Comparison of ENCODE assay signal across 8 cellular contexts in genomic region chr11:59550842-59551650, GRCh38. TPM values are rescaled to one million over a fixed set of nuclear protein-coding genes. Genes with fewer than 3 reads are reported as not detected.
A peak's percentile ranks its signal among the peaks of the same experiment; 100 is the strongest.
DNase-seq lines count a peak whose midpoint lies in the region; ATAC-seq, FAIRE-seq and TF ChIP-seq lines count a peak whose summit lies in the region.

No MANE protein-coding gene starts in this region.

- POLR2A ChIA-PET in A549 (lab: Yijun Ruan, JAX): interaction anchor here (1.1 to 2.5 kb wide), 4 partner anchors 10 to 118 kb away, joined by 7 to 16 read pairs (median 12); partner anchors contain the start of gene PATL1

- peak in 1 of 2 experiments; percentile 95 for DNase-seq in A549 (ENCODE audit: low read depth in 1 of 2, low spot score in 1 of 2)
- peak; percentile 92 to 94 for DNase-seq in NCI-H526 (lab: John Stamatoyannopoulos, UW)
- peak; percentile 93 for DNase-seq in activated CD4-positive, alpha-beta T cell treated with anti-CD3 and anti-CD28 coated beads, Interleukin-2, amount 10 ng/mL, durations not matched to agents 24 days and 14 days
- DNase-seq in dermis blood vessel endothelial cell: peak; percentile 90
- DNase-seq in lower leg skin (ENCODE audit: low spot score in 2 of 2): peak; percentile 81 to 95
- peak; percentile 81 to 85 for DNase-seq in stimulated activated CD4-positive, alpha-beta T cell treated with anti-CD3 and anti-CD28 coated beads, Interleukin-4, amount 100 ng/mL, for 48 hours (ENCODE audit: low read depth in 2 of 2)

- H3K9me3 Mint-ChIP-seq in activated CD4-positive, alpha-beta T cell treated with anti-CD3 and anti-CD28 coated beads, Interleukin-2, amount 10 ng/mL, durations not matched to agents 24 days and 14 days: no peaks in the 10 kb centered on the region

- peaks cover 28% of the 10 kb centered on the region for H3K4me1 ChIP-seq in A549

- H3K9me3 ChIP-seq in A549: no peaks in the 10 kb centered on the region

- TF ChIP-seq RAD21 in A549 (conservative IDR thresholded peaks at IDR 0.05 in 1 of 2, IDR thresholded peaks at IDR 0.05 in 1 of 2): no peak

- H3K4me3 ChIP-seq in A549 (peak overlapping the region; percentile 68), lower leg skin (ENCODE audit: low read depth, poor library complexity, severe bottlenecking) (peak overlapping the region; percentile 43)

- H3K27ac Mint-ChIP-seq in activated CD4-positive, alpha-beta T cell treated with anti-CD3 and anti-CD28 coated beads, Interleukin-2, amount 10 ng/mL, durations not matched to agents 24 days and 14 days: peak overlapping the region; percentile 88

- peaks cover 19% of the 10 kb centered on the region for H3K27me3 Mint-ChIP-seq in activated CD4-positive, alpha-beta T cell treated with anti-CD3 and anti-CD28 coated beads, Interleukin-2, amount 10 ng/mL, durations not matched to agents 24 days and 14 days

- no peak for TF ChIP-seq EP300 in A549 (IDR thresholded peaks at IDR 0.05)

- ATAC-seq in A549 (peak; percentile 49 to 57), GM18870 (IDR thresholded peaks at IDR 0.05; ENCODE audit: unreplicated experiment) (peak; percentile 44), HG03354 (IDR thresholded peaks at IDR 0.05; ENCODE audit: poor library complexity, severe bottlenecking, unreplicated experiment) (peak; percentile 42)

- peaks cover 27% of the 10 kb centered on the region for H3K4me1 Mint-ChIP-seq in activated CD4-positive, alpha-beta T cell treated with anti-CD3 and anti-CD28 coated beads, Interleukin-2, amount 10 ng/mL, durations not matched to agents 24 days and 14 days

- WGBS in A549 (ENCODE audit: missing lambda C conversion rate): under 1% methylated on average over 34 of the region's 34 CpGs
- 1% methylated on average over 34 of the region's 34 CpGs for WGBS in lower leg skin, 2 donors

- CTCF ChIA-PET in A549 (lab: Yijun Ruan, JAX): interaction anchor here (1.3 to 5.2 kb wide), 3 partner anchors 10 to 129 kb away, joined by 3 to 28 read pairs (median 9); no protein-coding TSS in a partner anchor

- TF ChIP-seq POLR2A in A549 (IDR thresholded peaks at IDR 0.05; ENCODE audit: low read length) (no peak), lower leg skin (IDR thresholded peaks at IDR 0.05) (no peak)

- FAIRE-seq in A549 (lab: Jason Lieb, UNC): no peak

- H3K36me3 Mint-ChIP-seq in activated CD4-positive, alpha-beta T cell treated with anti-CD3 and anti-CD28 coated beads, Interleukin-2, amount 10 ng/mL, durations not matched to agents 24 days and 14 days (ENCODE audit: low read depth): peaks cover 3% of the 10 kb centered on the region

- H3K4me3 Mint-ChIP-seq in activated CD4-positive, alpha-beta T cell treated with anti-CD3 and anti-CD28 coated beads, Interleukin-2, amount 10 ng/mL, durations not matched to agents 24 days and 14 days: peak overlapping the region; percentile 85

- H3K4me2 ChIP-seq in A549: peak overlapping the region; percentile 82

- TF ChIP-seq CTCF in A549 (IDR thresholded peaks at IDR 0.05) (no peak; the same call in 2 of the 3 replicates), lower leg skin (IDR thresholded peaks at IDR 0.05) (no peak)

- peak overlapping the region; percentile 85 to 95 for H3K27ac ChIP-seq in A549

- intact Hi-C loops in activated CD4-positive, alpha-beta T cell treated with anti-CD3 and anti-CD28 coated beads, Interleukin-2, amount 10 ng/mL, durations not matched to agents 24 days and 14 days (cut with micrococcal nuclease): loop anchor here (1.0 to 10.0 kb wide), 7 partner anchors 9 to 972 kb away; partner anchors contain the start of genes FAM111A, MRPL16, PATL1 and ZFP91
- intact Hi-C loops in lower leg skin (cut with DNase I; ENCODE audit: low total_unique reads): no loop called here

TF ChIP-seq in A549, 52 proteins besides CTCF, POLR2A, EP300 and RAD21 (continues in another document):
- peak; percentile 97 for TF ChIP-seq SREBF2 (IDR thresholded peaks at IDR 0.05)
- peak; percentile 72; the same call in 1 of the 2 replicates for TF ChIP-seq KDM1A (IDR thresholded peaks at IDR 0.05; ENCODE audit: low read depth)
- no peak for TF ChIP-seq CBX2 (IDR thresholded peaks at IDR 0.05; ENCODE audit: borderline replicate concordance, low read depth)
- TF ChIP-seq MAX (IDR thresholded peaks at IDR 0.05): peak; percentile 91
- 0 out of 2 replicates have a peak, but pooled peaks have one; percentile 37 for TF ChIP-seq FOSB (CRISPR knock-in tag; IDR thresholded peaks at IDR 0.05)
- TF ChIP-seq TP53 (CRISPR knock-in tag; IDR thresholded peaks at IDR 0.05): 0 out of 2 replicates have a peak, but pooled peaks have one; percentile 47
- no peak for TF ChIP-seq NPAS2 (CRISPR knock-in tag; IDR thresholded peaks at IDR 0.05; ENCODE audit: borderline replicate concordance)
- 0 out of 3 replicates have a peak, but pooled peaks have one; percentile 11 for TF ChIP-seq BCL3 (IDR thresholded peaks at IDR 0.05)
- TF ChIP-seq PHF8 (IDR thresholded peaks at IDR 0.05; ENCODE audit: borderline replicate concordance, low read depth): 0 out of 2 replicates have a peak, but pooled peaks have one; percentile 17
- peak; percentile 80; the same call in 1 of the 2 replicates for TF ChIP-seq EHF (CRISPR knock-in tag; IDR thresholded peaks at IDR 0.05)
- no peak for TF ChIP-seq HES2 (IDR thresholded peaks at IDR 0.05)
- TF ChIP-seq PBX3 (IDR thresholded peaks at IDR 0.05): peak; percentile 41; the same call in 1 of the 2 replicates
- peak; percentile 68 to 88; a peak in 3 of 4 replicates for TF ChIP-seq CEBPB (IDR thresholded peaks at IDR 0.05)
- TF ChIP-seq CHD2 (IDR thresholded peaks at IDR 0.05; ENCODE audit: low read length, partially characterized antibody): peak; percentile 30
- peak; percentile 23 for TF ChIP-seq MAFK (IDR thresholded peaks at IDR 0.05; ENCODE audit: partially characterized antibody)
- TF ChIP-seq MYC (IDR thresholded peaks at IDR 0.05; ENCODE audit: borderline replicate concordance, low read length): peak; percentile 93
- TF ChIP-seq JUNB (IDR thresholded peaks at IDR 0.05): no peak
- peak; percentile 90 for TF ChIP-seq BHLHE40 (IDR thresholded peaks at IDR 0.05; ENCODE audit: low read depth, low read length)
- TF ChIP-seq CHD4 (IDR thresholded peaks at IDR 0.05; ENCODE audit: borderline replicate concordance): peak; percentile 49; the same call in 1 of the 2 replicates
- TF ChIP-seq HOXB13 (CRISPR knock-in tag; IDR thresholded peaks at IDR 0.05; ENCODE audit: low read depth): no peak
- peak; percentile 11; the same call in 1 of the 2 replicates for TF ChIP-seq E2F6 (IDR thresholded peaks at IDR 0.05; ENCODE audit: borderline replicate concordance, low read depth)
- TF ChIP-seq EHMT2 (IDR thresholded peaks at IDR 0.05; ENCODE audit: low read depth): no peak

RNA-seq across cellular contexts. Expression of gene OR4D9, which starts 39.7 kb away (rescaled TPM):
- polyA plus RNA-seq in A549 (2011; rRNA removed): not detected in 2 replicates
- not detected in 2 replicates for polyA plus RNA-seq in A549 (2012; cell fraction: cytosol; rRNA removed)
- not detected in 2 replicates for polyA plus RNA-seq in A549 (2012; cell fraction: nucleus; rRNA removed)
- not detected in 3 replicates for polyA plus RNA-seq in A549 (2017; fragmentation: RNase III; extraction: RNeasy Plus Mini Kit Qiagen cat#74134 plus additional on column Dnase treatment)
- polyA minus RNA-seq in A549 (2011; rRNA and poly(A)+ RNA removed): not detected in 2 replicates
- total RNA-seq in activated CD4-positive, alpha-beta T cell treated with anti-CD3 and anti-CD28 coated beads, Interleukin-2, amount 10 ng/mL, durations not matched to agents 24 days and 14 days: not detected in 2 replicates
- total RNA-seq in dermis blood vessel endothelial cell: under 0.01 TPM in 1 of 2 replicates, not detected in the other
- not detected for total RNA-seq in lower leg skin

RNA-seq across cellular contexts. Expression of gene OR4D11, which starts 47.7 kb away (rescaled TPM):
- polyA plus RNA-seq in A549 (2011; rRNA removed): not detected in 2 replicates
- polyA plus RNA-seq in A549 (2012; cell fraction: cytosol; rRNA removed): not detected in 2 replicates
- not detected in 2 replicates for polyA plus RNA-seq in A549 (2012; cell fraction: nucleus; rRNA removed)
- not detected in 3 replicates for polyA plus RNA-seq in A549 (2017; fragmentation: RNase III; extraction: RNeasy Plus Mini Kit Qiagen cat#74134 plus additional on column Dnase treatment)
- polyA minus RNA-seq in A549 (2011; rRNA and poly(A)+ RNA removed): not detected in 2 replicates
- not detected in 2 replicates for total RNA-seq in activated CD4-positive, alpha-beta T cell treated with anti-CD3 and anti-CD28 coated beads, Interleukin-2, amount 10 ng/mL, durations not matched to agents 24 days and 14 days
- not detected in 2 replicates for total RNA-seq in dermis blood vessel endothelial cell
- not detected for total RNA-seq in lower leg skin
